ENCODE assay signal across 8 cellular contexts in the genomic region with DNA sequence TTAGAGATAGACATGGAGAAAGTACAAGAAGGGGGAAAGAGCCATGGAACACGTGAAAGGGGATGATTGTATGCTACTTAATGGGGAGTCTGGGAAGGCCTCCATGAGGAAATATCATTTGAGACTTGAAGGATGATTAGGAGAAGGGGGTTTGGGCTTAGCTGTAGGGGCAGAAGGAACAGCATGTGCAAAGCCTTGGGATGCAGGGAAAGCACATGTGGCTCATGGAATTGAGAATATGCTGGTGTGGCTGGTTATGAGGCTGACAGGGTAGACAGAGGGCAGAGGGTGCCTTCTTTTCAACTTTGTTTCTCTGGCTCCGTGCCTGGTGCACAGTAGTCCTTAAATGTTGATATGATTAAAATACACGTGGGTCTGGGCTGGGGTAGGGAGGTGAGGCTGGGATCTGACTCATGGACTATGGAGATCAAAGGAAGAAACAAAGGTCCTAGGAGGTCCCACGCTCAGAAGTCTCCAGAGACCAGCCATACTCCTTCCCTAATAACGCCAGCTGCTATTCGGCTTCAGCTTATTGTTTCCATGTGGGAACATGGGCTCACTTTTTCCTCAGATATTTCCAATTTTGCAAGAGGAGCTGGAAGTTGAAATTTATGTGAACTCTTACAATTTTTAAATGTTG. TPM values are rescaled to one million over a fixed set of nuclear protein-coding genes. Genes with fewer than 3 reads are reported as not detected.
DNase-seq lines count a peak whose midpoint lies in the region; ATAC-seq and TF ChIP-seq lines count a peak whose summit lies in the region.

No MANE protein-coding gene starts in this region.

- no peaks in the 10 kb centered on the region for H3K27me3 ChIP-seq in BLaER1 treated with 17β-estradiol and CSF1 and Interleukin-3, amounts not matched to agents 10 nM and 100 nM
- H3K27me3 ChIP-seq in Karpas-422 (ENCODE audit: low read length), result no peaks in the 10 kb centered on the region
- H3K27me3 ChIP-seq in colonic mucosa, result no peaks in the 10 kb centered on the region

- H3K4me3 Mint-ChIP-seq in naive B cell, result peak overlapping the region; percentile 82 to 99 (median 96)

- TF ChIP-seq CTCF in colonic mucosa (IDR thresholded peaks at IDR 0.05), result no peak

- peak overlapping the region; percentile 89 to 98 (median 95) for H3K4me2 ChIP-seq in BLaER1 treated with 17β-estradiol and CSF1 and Interleukin-3, amounts not matched to agents 10 nM and 100 nM
- peak overlapping the region; percentile 88 for H3K4me2 ChIP-seq in Karpas-422 (ENCODE audit: low read depth, low read length, poor library complexity, severe bottlenecking)

- peaks cover 5 to 20% (median 12%) of the 10 kb centered on the region in 11 experiments; a peak in 21 of 22 replicates for H3K9me3 ChIP-seq in BLaER1 treated with 17β-estradiol and CSF1 and Interleukin-3, amounts not matched to agents 10 nM and 100 nM (replicated peaks in 1 of 11)
- no peaks in the 10 kb centered on the region for H3K9me3 ChIP-seq in Karpas-422 (ENCODE audit: low read length)
- no peaks in the 10 kb centered on the region for H3K9me3 ChIP-seq in colonic mucosa

- H4K20me1 ChIP-seq in BLaER1 treated with 17β-estradiol and CSF1 and Interleukin-3, amounts not matched to agents 10 nM and 100 nM, result peaks cover 0 to 9% (median 0%) of the 10 kb centered on the region in 11 experiments; a peak in 4 of 22 replicates
- H4K20me1 ChIP-seq in Karpas-422 (ENCODE audit: insufficient read depth, low read depth, low read length), result no peaks in the 10 kb centered on the region

- peak overlapping the region; percentile 89 to 99 (median 94); a peak in 20 of 22 replicates for H3K27ac ChIP-seq in BLaER1 treated with 17β-estradiol and CSF1 and Interleukin-3, amounts not matched to agents 10 nM and 100 nM
- peak overlapping the region; percentile 46 for H3K27ac ChIP-seq in Karpas-422 (ENCODE audit: low read length)
- no peak overlapping the region for H3K27ac ChIP-seq in colonic mucosa

- peaks cover 16 to 29% (median 21%) of the 10 kb centered on the region in 10 experiments for H3K4me1 ChIP-seq in BLaER1 treated with 17β-estradiol and CSF1 and Interleukin-3, amounts not matched to agents 10 nM and 100 nM
- H3K4me1 ChIP-seq in Karpas-422 (ENCODE audit: low read length) (peaks cover 23% of the 10 kb centered on the region), colonic mucosa (no peaks in the 10 kb centered on the region)

- no peak for DNase-seq in Karpas-422
- DNase-seq in colonic mucosa, result no peak
- DNase-seq in naive B cell, result no peak
- no peak for DNase-seq in NCI-H2029 (lab: John Stamatoyannopoulos, UW)
- no peak for DNase-seq in SKM-1 treated with dmso at 0.1 percent for 144 hours (lab: John Stamatoyannopoulos, UW; ENCODE audit: unreplicated experiment)
- DNase-seq in hippocampal formation (lab: John Stamatoyannopoulos, UW), result no peak

- H3K9ac ChIP-seq in BLaER1 treated with 17β-estradiol and CSF1 and Interleukin-3, amounts not matched to agents 10 nM and 100 nM, result peak overlapping the region; percentile 85 to 97 (median 90)
- H3K9ac ChIP-seq in Karpas-422 (ENCODE audit: low read length) (peak overlapping the region; percentile 82), colonic mucosa (ENCODE audit: low read depth in 2 of 2, low read length in 2 of 2) (peak overlapping the region; percentile 89 to 93)

- H3K9me3 Mint-ChIP-seq in naive B cell, result no peaks in the 10 kb centered on the region

- no peak for ATAC-seq in naive B cell (ENCODE audit: low read depth in 2 of 2)
- ATAC-seq in HG03378 (IDR thresholded peaks at IDR 0.05; ENCODE audit: unreplicated experiment), result no peak

- H3K27me3 Mint-ChIP-seq in naive B cell, result no peaks in the 10 kb centered on the region

- peaks cover 75% of the 10 kb centered on the region for H3K79me2 ChIP-seq in Karpas-422 (ENCODE audit: low read length)

- H3K4me3 ChIP-seq in BLaER1 treated with 17β-estradiol and CSF1 and Interleukin-3, amounts not matched to agents 10 nM and 100 nM, result peak overlapping the region; percentile 81 to 97 (median 88)
- H3K4me3 ChIP-seq in Karpas-422 (ENCODE audit: low read length) (peak overlapping the region; percentile 86), colonic mucosa (peak overlapping the region; percentile 93)

- H3K27ac Mint-ChIP-seq in naive B cell, result peak overlapping the region in 5 of 6 donors; percentile 50 to 99 (median 99)

- no peak overlapping the region for H2AFZ ChIP-seq in Karpas-422 (ENCODE audit: low read length)

- H3K4me1 Mint-ChIP-seq in naive B cell, result peaks cover 30 to 47% (median 42%) of the 10 kb centered on the region in 3 donors

- H3K36me3 ChIP-seq in BLaER1 treated with 17β-estradiol and CSF1 and Interleukin-3, amounts not matched to agents 10 nM and 100 nM, result peaks cover 0 to 14% (median 9%) of the 10 kb centered on the region in 11 experiments; a peak in 12 of 22 replicates
- H3K36me3 ChIP-seq in Karpas-422 (ENCODE audit: insufficient read depth, low read length) (peaks cover 20% of the 10 kb centered on the region), colonic mucosa (no peaks in the 10 kb centered on the region)

- intact Hi-C loops in colonic mucosa (cut with DNase I), result loop anchor here (5.0 to 10.0 kb wide), 2 partner anchors 51 to 146 kb away; partner anchors contain the start of gene NDUFB4

- H3K36me3 Mint-ChIP-seq in naive B cell, result no peaks in the 10 kb centered on the region

- H3K9me2 ChIP-seq in Karpas-422 (replicated peaks; ENCODE audit: insufficient read depth, low read length), result no peaks in the 10 kb centered on the region

RNA-seq across cellular contexts. Expression of gene GTF2E1, which starts 1.1 kb away (rescaled TPM):
- total RNA-seq in Karpas-422 (2014; rRNA removed; shearing (Covaris generic); ENCODE audit: low replicate concordance), result 19.5 and 28.1 TPM in 2 replicates
- 10 to 100 TPM; 15.2 to 17.9 TPM for total RNA-seq in colonic mucosa
- 10 to 100 TPM; 10.2 to 21.1 (median 14.1) TPM for polyA plus RNA-seq in naive B cell (ENCODE audit: low read depth in 6 of 6)

RNA-seq across cellular contexts. Expression of gene RABL3, which starts 1.4 kb away (rescaled TPM):
- total RNA-seq in Karpas-422 (2014; rRNA removed; shearing (Covaris generic); ENCODE audit: low replicate concordance), result 15.2 and 19.2 TPM in 2 replicates
- 10 to 100 TPM; 25.5 to 30.5 TPM for total RNA-seq in colonic mucosa
- 10 to 100 TPM; 12.7 to 24.6 (median 21.6) TPM for polyA plus RNA-seq in naive B cell (ENCODE audit: low read depth in 6 of 6)
